1 cellular context compared by ENCODE assay signal in genomic region chr6:52284460-52285173, GRCh38.
A peak's percentile ranks its signal among the peaks of the same experiment; 100 is the strongest.
TF ChIP-seq lines count a peak whose summit lies in the region.

Gene MCM3, minus strand, starts transcription at chr6:52284742. Its CDS starts 68 bp downstream, at chr6:52284674.

TF ChIP-seq in HepG2, 621 proteins besides CTCF, POLR2A, EP300 and RAD21 (continued from another document and continues in another):
- TF ChIP-seq THAP9 (CRISPR knock-in tag; IDR thresholded peaks at IDR 0.05; ENCODE audit: borderline replicate concordance) (peak; percentile 87; the same call in 1 of the 2 replicates), MXD4 (CRISPR knock-in tag; IDR thresholded peaks at IDR 0.05) (peak; percentile 93), SSRP1 (CRISPR knock-in tag; IDR thresholded peaks at IDR 0.05) (no peak), GMEB1 (CRISPR knock-in tag; IDR thresholded peaks at IDR 0.05; ENCODE audit: borderline replicate concordance) (peak; percentile 93), MAZ (IDR thresholded peaks at IDR 0.05; ENCODE audit: borderline replicate concordance, low read depth, low read length) (peak; percentile 85; the same call in 1 of the 2 replicates), MAZ (CRISPR knock-in tag; IDR thresholded peaks at IDR 0.05; ENCODE audit: low read depth) (peak; percentile 45; the same call in 1 of the 2 replicates), SOX5 (CRISPR knock-in tag; IDR thresholded peaks at IDR 0.05; ENCODE audit: borderline replicate concordance) (peak; percentile 40; the same call in 1 of the 2 replicates), ZFP91 (CRISPR knock-in tag; IDR thresholded peaks at IDR 0.05; ENCODE audit: borderline replicate concordance) (peak; percentile 94; the same call in 1 of the 2 replicates), MLX (CRISPR knock-in tag; IDR thresholded peaks at IDR 0.05) (peak; percentile 32), RFXAP (CRISPR knock-in tag; IDR thresholded peaks at IDR 0.05; ENCODE audit: borderline replicate concordance) (peak; percentile 95; the same call in 1 of the 2 replicates), ZNF496 (CRISPR knock-in tag; IDR thresholded peaks at IDR 0.05; ENCODE audit: insufficient replicate concordance) (peak; percentile 23), TMF1 (CRISPR knock-in tag; IDR thresholded peaks at IDR 0.05; ENCODE audit: low read depth) (peak; percentile 98), ZNF792 (CRISPR knock-in tag; IDR thresholded peaks at IDR 0.05) (peak; percentile 72; the same call in 1 of the 2 replicates), SOX13 (IDR thresholded peaks at IDR 0.05) (no peak), SOX13 (CRISPR knock-in tag; conservative IDR thresholded peaks at IDR 0.05 in 1 of 2, IDR thresholded peaks at IDR 0.05 in 1 of 2) (peak in 1 of 2 experiments; percentile 10; a peak in 1 of 4 replicates), HOMEZ (CRISPR knock-in tag; IDR thresholded peaks at IDR 0.05; ENCODE audit: low read depth) (peak; percentile 92; the same call in 1 of the 2 replicates), ZNF121 (CRISPR knock-in tag; IDR thresholded peaks at IDR 0.05) (no peak), ZNF331 (CRISPR knock-in tag; IDR thresholded peaks at IDR 0.05) (0 out of 2 replicates have a peak, but pooled peaks have one; percentile 35), ELK4 (CRISPR knock-in tag; IDR thresholded peaks at IDR 0.05; ENCODE audit: borderline replicate concordance) (no peak), ZNF672 (CRISPR knock-in tag; IDR thresholded peaks at IDR 0.05) (peak; percentile 72; the same call in 1 of the 2 replicates), GATA4 (IDR thresholded peaks at IDR 0.05; ENCODE audit: borderline replicate concordance, low read depth) (no peak), ZNF644 (CRISPR knock-in tag; IDR thresholded peaks at IDR 0.05; ENCODE audit: low read depth) (peak; percentile 7; the same call in 1 of the 2 replicates), ZKSCAN5 (CRISPR knock-in tag; IDR thresholded peaks at IDR 0.05) (no peak), NCOA2 (CRISPR knock-in tag; IDR thresholded peaks at IDR 0.05) (no peak), E2F5 (CRISPR knock-in tag; conservative IDR thresholded peaks at IDR 0.05) (peak; percentile 99), SP140L (CRISPR knock-in tag; IDR thresholded peaks at IDR 0.05; ENCODE audit: borderline replicate concordance) (no peak), RERE (CRISPR knock-in tag; IDR thresholded peaks at IDR 0.05; ENCODE audit: low read depth) (no peak; the same call in 1 of the 2 replicates), ZNF747 (CRISPR knock-in tag; IDR thresholded peaks at IDR 0.05; ENCODE audit: borderline replicate concordance) (peak; percentile 92; the same call in 1 of the 2 replicates), HBP1 (CRISPR knock-in tag; IDR thresholded peaks at IDR 0.05; ENCODE audit: low read depth) (peak; percentile 65)
